ENCODE assay signal across 26 cellular contexts in genomic region chr2:16750175-16750924, GRCh38.
"Had no signal": no experiment of that assay in that cellular context is flagged by ENCODE, and none has a peak within 500 bp of the region (broad histone marks: within the 10 kb centered on the region; RNA-seq: fewer than 3 reads in every experiment).

No MANE protein-coding gene starts in this region.

- H3K4me3 Mint-ChIP-seq: immature natural killer cell; mesothelial cell of epicardium; naive B cell; natural killer cell; nephron progenitor cell; neural progenitor cell; stimulated activated naive B cell treated with anti-CD40 and anti-IgM and Interleukin-4, amounts not matched to agents 10 μg/mL and 1 μg/mL and 100 μg/mL, for 72 hours had no signal

- DNase-seq: hypothalamus; immature natural killer cell; kidney; left colon; left ventricle myocardium inferior; mesendoderm; naive B cell; natural killer cell; nephron progenitor cell; ovary; retina; right cardiac atrium; stimulated activated CD4-positive, alpha-beta T cell treated with anti-CD3 and anti-CD28 coated beads, Interleukin-12 subunit alpha, Interleukin-12 subunit beta, amount 100 ng/mL, for 4 hours; stimulated activated CD4-positive, alpha-beta T cell treated with anti-CD3 and anti-CD28 coated beads, Interleukin-15, amount 100 ng/mL, for 24 hours; stimulated activated CD4-positive, alpha-beta T cell treated with anti-CD3 and anti-CD28 coated beads, Interleukin-2, amount 100 ng/mL, for 24 hours; stimulated activated CD4-positive, alpha-beta T cell treated with anti-CD3 and anti-CD28 coated beads, Interleukin-4, amount 100 ng/mL, for 1 hour; stimulated activated naive B cell treated with anti-CD40 and anti-IgM and Interleukin-4, amounts not matched to agents 10 μg/mL and 1 μg/mL and 100 μg/mL, for 72 hours; stimulated activated naive CD8-positive, alpha-beta T cell treated with anti-CD3 and anti-CD28 coated beads, Interleukin-15, Interleukin-2, amounts not matched to agents 100 U/mL and 50 U/mL, for 24 hours; stomach; testis; thyroid gland; transverse colon; upper lobe of left lung had no signal

- H3K4me1 Mint-ChIP-seq: immature natural killer cell, mesothelial cell of epicardium, natural killer cell, nephron progenitor cell, neural progenitor cell had no signal

- H3K27ac Mint-ChIP-seq: immature natural killer cell; mesothelial cell of epicardium; naive B cell; natural killer cell; nephron progenitor cell; neural progenitor cell; progenitor cell of endocrine pancreas; stimulated activated naive B cell treated with anti-CD40 and anti-IgM and Interleukin-4, amounts not matched to agents 10 μg/mL and 1 μg/mL and 100 μg/mL, for 72 hours had no signal

- H3K36me3 Mint-ChIP-seq: mesothelial cell of epicardium; naive B cell; natural killer cell; neural progenitor cell; stimulated activated naive B cell treated with anti-CD40 and anti-IgM and Interleukin-4, amounts not matched to agents 10 μg/mL and 1 μg/mL and 100 μg/mL, for 72 hours had no signal

- H3K9me3 Mint-ChIP-seq: immature natural killer cell; naive B cell; natural killer cell; nephron progenitor cell; stimulated activated naive B cell treated with anti-CD40 and anti-IgM and Interleukin-4, amounts not matched to agents 10 μg/mL and 1 μg/mL and 100 μg/mL, for 72 hours had no signal
